9 cellular contexts compared by ENCODE assay signal in genomic region chr3:43071313-43071893, GRCh38. TPM values are rescaled to one million over a fixed set of nuclear protein-coding genes. Genes with fewer than 3 reads are reported as not detected.
A peak's percentile ranks its signal among the peaks of the same experiment; 100 is the strongest.
DNase-seq lines count a peak whose midpoint lies in the region; ATAC-seq and TF ChIP-seq lines count a peak whose summit lies in the region.
"Had no signal": no experiment of that assay in that cellular context is flagged by ENCODE, and none has a peak within 500 bp of the region (broad histone marks: within the 10 kb centered on the region; RNA-seq: fewer than 3 reads in every experiment).

No MANE protein-coding gene starts in this region.

- no peaks in the 10 kb centered on the region for H3K79me1 ChIP-seq in H9 (ENCODE audit: insufficient read depth, low read depth, low read length, poor library complexity, severe bottlenecking)
- no peaks in the 10 kb centered on the region for H3K79me1 ChIP-seq in mesendoderm (ENCODE audit: low read length)

- no peak overlapping the region for H3K4me3 Mint-ChIP-seq in CD8-positive, alpha-beta T cell
- H3K4me3 Mint-ChIP-seq in H9 = no peak overlapping the region

- peak in 2 of 7 experiments; percentile 36 to 56 for DNase-seq in CD8-positive, alpha-beta T cell
- DNase-seq in H9 (peak; percentile 59), astrocyte of the spinal cord (ENCODE audit: low read depth, low spot score) (no peak), mesendoderm (peak; percentile 54), DMS114 treated with DMSO at 0.1 percent for 48 hours (lab: John Stamatoyannopoulos, UW; ENCODE audit: unreplicated experiment) (no peak), NCI-H774 (lab: John Stamatoyannopoulos, UW) (no peak)
- no peak for DNase-seq in activated CD8-positive, alpha-beta memory T cell treated with anti-CD3 and anti-CD28 coated beads for 24 hours

- no peaks in the 10 kb centered on the region for H3K9me3 Mint-ChIP-seq in CD8-positive, alpha-beta T cell
- H3K9me3 Mint-ChIP-seq in H9 = 0 out of 5 replicates have a peak, but pooled peaks cover 0 to 4% of the 10 kb centered on the region in 2 experiments

- H3K56ac ChIP-seq in H9 (ENCODE audit: insufficient read length, low read depth, low read length) (no peak overlapping the region), mesendoderm (ENCODE audit: low read length) (no peak overlapping the region)

- H2BK15ac ChIP-seq in H9 (ENCODE audit: low read depth, low read length) (no peak overlapping the region), mesendoderm (replicated peaks; ENCODE audit: low read depth) (no peak overlapping the region)

- no peaks in the 10 kb centered on the region for H3K23me2 ChIP-seq in H9 (ENCODE audit: insufficient read length, low read depth, low read length, poor library complexity, severe bottlenecking)

- no peak overlapping the region for H3K4me3 ChIP-seq in CD8-positive, alpha-beta T cell (ENCODE audit: low read depth, low read length)
- no peak overlapping the region for H3K4me3 ChIP-seq in astrocyte of the spinal cord (ENCODE audit: low read depth, low read length)
- H3K4me3 ChIP-seq in mesendoderm (ENCODE audit: low read length) = no peak overlapping the region

- H3K9me3 ChIP-seq in CD8-positive, alpha-beta T cell (ENCODE audit: low read length) = no peaks in the 10 kb centered on the region
- no peaks in the 10 kb centered on the region for H3K9me3 ChIP-seq in H9 (ENCODE audit: control insufficient read depth, low read depth, low read length)

- no peak overlapping the region for H3K14ac ChIP-seq in H9 (ENCODE audit: insufficient read depth, low read length)

- no peak overlapping the region for H2AK5ac ChIP-seq in H9 (ENCODE audit: insufficient read length, low read length)
- H2AK5ac ChIP-seq in mesendoderm (ENCODE audit: low read length) = no peak overlapping the region

- H4K5ac ChIP-seq in H9 (ENCODE audit: insufficient read length, low read depth, low read length) = no peak overlapping the region
- no peak overlapping the region for H4K5ac ChIP-seq in mesendoderm (ENCODE audit: low read length)

- H3K9ac ChIP-seq in H9 (ENCODE audit: extremely low read depth, insufficient read length, low read length) (no peak overlapping the region), mesendoderm (ENCODE audit: low read length) (no peak overlapping the region)

- no peak overlapping the region for H2BK5ac ChIP-seq in H9 (ENCODE audit: insufficient read length, low read length)
- H2BK5ac ChIP-seq in mesendoderm (ENCODE audit: low read length) = no peak overlapping the region

- no peak overlapping the region for H2BK12ac ChIP-seq in H9 (ENCODE audit: insufficient read length, low read depth, low read length)

- H3K27ac ChIP-seq in CD8-positive, alpha-beta T cell (ENCODE audit: low read depth, low read length) = no peak overlapping the region
- H3K27ac ChIP-seq in H9 (ENCODE audit: insufficient read length, low read depth, low read length) = no peak overlapping the region
- no peak overlapping the region for H3K27ac ChIP-seq in mesendoderm (ENCODE audit: low read depth, low read length)
- H3K27ac ChIP-seq: epithelial cell of prostate had no signal

- TF ChIP-seq CTCF in CD8-positive, alpha-beta T cell (IDR thresholded peaks at IDR 0.05) = peak; percentile 60
- peak; percentile 84 for TF ChIP-seq CTCF in H9 (conservative IDR thresholded peaks at IDR 0.05)
- TF ChIP-seq CTCF in astrocyte of the spinal cord (IDR thresholded peaks at IDR 0.05; ENCODE audit: low read depth, low read length) = peak; percentile 24

- no peak overlapping the region for H3K23ac ChIP-seq in H9 (ENCODE audit: insufficient read length, low read depth, low read length)
- H3K23ac ChIP-seq in mesendoderm (ENCODE audit: low read length) = no peak overlapping the region

- intact Hi-C loops in CD8-positive, alpha-beta T cell (cut with DNase I, micrococcal nuclease) = loop anchor here (2.0 to 5.0 kb wide), 2 partner anchors 109 to 111 kb away; no protein-coding TSS in a partner anchor

- ATAC-seq in CD8-positive, alpha-beta T cell = no peak
- no peak for ATAC-seq in HG02870 (IDR thresholded peaks at IDR 0.05; ENCODE audit: unreplicated experiment)

- POLR2A ChIA-PET in CD8-positive, alpha-beta T cell (lab: Charles Lee) = no interaction called here

- H3K27me3 ChIP-seq in CD8-positive, alpha-beta T cell (ENCODE audit: insufficient read depth, low read length) = no peaks in the 10 kb centered on the region
- no peaks in the 10 kb centered on the region for H3K27me3 ChIP-seq in H9 (ENCODE audit: insufficient read depth, low read length)
- no peaks in the 10 kb centered on the region for H3K27me3 ChIP-seq in mesendoderm (ENCODE audit: insufficient read depth, low read length, poor library complexity)

- WGBS in H9 (ENCODE audit: extremely low coverage, insufficient read length, low lambda C conversion rate) = no CpG with 5 or more reads among the region's 7 CpGs
- no CpG with 5 or more reads among the region's 7 CpGs for WGBS in mesendoderm (ENCODE audit: extremely low coverage, insufficient coverage, low lambda C conversion rate)

- CTCF ChIA-PET in CD8-positive, alpha-beta T cell (lab: Charles Lee) = interaction anchor here (0.7 to 4.2 kb wide), 24 partner anchors 9 to 387 kb away, joined by 3 to 84 read pairs (median 4); no protein-coding TSS in a partner anchor

- no peak overlapping the region for H3K4ac ChIP-seq in H9 (ENCODE audit: low read depth, low read length)
- no peak overlapping the region for H3K4ac ChIP-seq in mesendoderm (ENCODE audit: low read depth, low read length)

- no peak overlapping the region for H2BK20ac ChIP-seq in H9 (ENCODE audit: low read depth, low read length, poor library complexity, severe bottlenecking)

- H3K18ac ChIP-seq in H9 (ENCODE audit: insufficient read length, low read depth, low read length) (no peak overlapping the region), mesendoderm (ENCODE audit: low read length) (no peak overlapping the region)

- H3K4me2 ChIP-seq in H9 (ENCODE audit: insufficient read depth, insufficient read length, low read length) = no peak overlapping the region
- no peak overlapping the region for H3K4me2 ChIP-seq in mesendoderm (ENCODE audit: low read length)

- H4K91ac ChIP-seq in H9 (ENCODE audit: insufficient read length, low read depth, low read length) = no peak overlapping the region

- no peak overlapping the region for H2AFZ ChIP-seq in H9 (ENCODE audit: low read length)

- H3T11ph ChIP-seq in H9 (ENCODE audit: low read length) = no peak overlapping the region

- H3K27me3 Mint-ChIP-seq in CD8-positive, alpha-beta T cell (ENCODE audit: low read depth) = no peaks in the 10 kb centered on the region
- H3K27me3 Mint-ChIP-seq in H9 (ENCODE audit: low read depth) = peaks cover 1% of the 10 kb centered on the region

- H4K8ac ChIP-seq in H9 (replicated peaks; ENCODE audit: insufficient read length, low read depth, low read length) (no peak overlapping the region), mesendoderm (ENCODE audit: low read depth, low read length) (no peak overlapping the region)

- H3K27ac Mint-ChIP-seq in CD8-positive, alpha-beta T cell = no peak overlapping the region
- H3K27ac Mint-ChIP-seq in H9 = no peak overlapping the region

- no peaks in the 10 kb centered on the region for H3K36me3 Mint-ChIP-seq in CD8-positive, alpha-beta T cell
- no peaks in the 10 kb centered on the region; a peak in 1 of 7 replicates for H3K36me3 Mint-ChIP-seq in H9 (ENCODE audit: insufficient read depth in 1 of 3, low read depth in 3 of 3)

- no peaks in the 10 kb centered on the region for H3K36me3 ChIP-seq in CD8-positive, alpha-beta T cell (ENCODE audit: insufficient read depth, low read length)
- H3K36me3 ChIP-seq in mesendoderm (ENCODE audit: control insufficient read depth, insufficient read depth, low read length) = no peaks in the 10 kb centered on the region

- H3K79me2 ChIP-seq in H9 (ENCODE audit: insufficient read depth, low read length) = no peaks in the 10 kb centered on the region
- H3K79me2 ChIP-seq in mesendoderm (ENCODE audit: control insufficient read depth, insufficient read depth, low read length) = no peaks in the 10 kb centered on the region

- H4K20me1 ChIP-seq in H9 (ENCODE audit: control insufficient read depth, insufficient read depth, insufficient read length) = no peaks in the 10 kb centered on the region

- no peaks in the 10 kb centered on the region for H3K4me1 Mint-ChIP-seq in CD8-positive, alpha-beta T cell (ENCODE audit: low read depth)
- no peaks in the 10 kb centered on the region for H3K4me1 Mint-ChIP-seq in H9

- in situ Hi-C loops in astrocyte of the spinal cord (cut with HindIII; ENCODE audit: low sequenced_read_pairs) = no loop called here

- no peaks in the 10 kb centered on the region for H3K4me1 ChIP-seq in CD8-positive, alpha-beta T cell (ENCODE audit: insufficient read depth, low read length)
- H3K4me1 ChIP-seq in H9 (ENCODE audit: insufficient read depth, low read length) (no peaks in the 10 kb centered on the region), mesendoderm (ENCODE audit: control insufficient read depth, low read depth, low read length) (no peaks in the 10 kb centered on the region)

- H2BK120ac ChIP-seq in H9 (ENCODE audit: low read depth, low read length, poor library complexity, severe bottlenecking) (no peak overlapping the region), mesendoderm (ENCODE audit: low read depth, low read length) (no peak overlapping the region)

RNA-seq across cellular contexts. Expression of gene POMGNT2, which starts 34.5 kb away (rescaled TPM):
- 10 to 100 TPM in 1 of 2 experiments, 1 to 10 TPM in 1; 9.8 to 11.0 TPM for total RNA-seq in CD8-positive, alpha-beta T cell
- total RNA-seq in H9 (2021) = 12.9 and 14.0 TPM in 2 replicates
- 10.2 TPM for polyA plus RNA-seq in mesendoderm (2013, experiment 1 of 2)
- polyA plus RNA-seq in mesendoderm (2013, experiment 2 of 2) = 10.2 TPM

Comparison
In these comparisons a context has a peak if more than half of its experiments do, and no peak if none do; other contexts are left out.
1. DNase-seq: peak in H9 (single experiment) and mesendoderm (single experiment); none in astrocyte of the spinal cord (single experiment), DMS114 treated with DMSO at 0.1 percent for 48 hours (single experiment), activated CD8-positive, alpha-beta memory T cell treated with anti-CD3 and anti-CD28 coated beads for 24 hours (single experiment) and NCI-H774 (single experiment).
2. CTCF ChIP-seq: peak in every context shown above with its lines; median percentile 84 in H9; 60 in CD8-positive, alpha-beta T cell; 24 in astrocyte of the spinal cord.